Comparison of ENCODE assay signal across 11 cellular contexts in the genomic region with DNA sequence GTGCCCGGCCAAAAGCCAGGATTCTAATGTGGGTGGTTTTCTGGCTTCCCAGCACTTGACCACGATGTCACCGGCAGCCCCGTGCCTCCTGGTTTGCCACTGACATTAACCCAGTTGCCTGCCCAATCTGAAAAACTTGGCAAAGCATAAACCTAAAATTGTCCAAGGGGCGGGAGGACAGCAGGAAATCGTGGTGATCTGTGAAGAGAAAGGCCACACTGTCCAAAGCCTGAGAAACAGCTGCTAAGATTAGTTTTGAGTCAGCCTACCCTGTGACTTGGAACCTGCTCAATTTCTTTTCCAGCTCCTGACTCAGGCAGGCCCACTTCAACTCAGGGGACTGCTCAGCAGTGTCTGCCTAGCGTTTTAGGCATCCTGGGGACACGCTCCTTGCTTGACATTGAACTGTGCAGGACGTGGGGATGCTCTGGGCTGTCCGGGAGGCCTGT. TPM values are rescaled to one million over a fixed set of nuclear protein-coding genes. Genes with fewer than 3 reads are reported as not detected.
DNase-seq lines count a peak whose midpoint lies in the region; ATAC-seq, FAIRE-seq and TF ChIP-seq lines count a peak whose summit lies in the region.
"Had no signal": no experiment of that assay in that cellular context is flagged by ENCODE, and none has a peak within 500 bp of the region (broad histone marks: within the 10 kb centered on the region; RNA-seq: fewer than 3 reads in every experiment).

No MANE protein-coding gene starts in this region.

- intact Hi-C loops in mammary epithelial cell (cut with micrococcal nuclease) (no loop called here), stomach (cut with DNase I; ENCODE audit: low total_unique reads) (no loop called here)

- peak; percentile 79 for FAIRE-seq in H54 (lab: Jason Lieb, UNC)

- CTCF ChIA-PET in mammary epithelial cell (lab: Charles Lee; ENCODE audit: low non-redundant PET) = no interaction called here

- TF ChIP-seq POLR2A in H54 (IDR thresholded peaks at IDR 0.05; ENCODE audit: low read depth, low read length) (no peak), stomach (IDR thresholded peaks at IDR 0.05) (no peak)

- no peaks in the 10 kb centered on the region for H3K27me3 ChIP-seq in mammary epithelial cell (ENCODE audit: insufficient read depth, low read length)
- H3K27me3 ChIP-seq in stomach = no peaks in the 10 kb centered on the region
- H3K27me3 ChIP-seq in foreskin keratinocyte = no peaks in the 10 kb centered on the region

- no peak for TF ChIP-seq CTCF in mammary epithelial cell (conservative IDR thresholded peaks at IDR 0.05 in 1 of 2, IDR thresholded peaks at IDR 0.05 in 1 of 2; ENCODE audit: extremely low read depth in 1 of 2, insufficient read depth in 1 of 2, low read depth in 1 of 2, low read length in 2 of 2)
- TF ChIP-seq CTCF in stomach (IDR thresholded peaks at IDR 0.05) = no peak
- TF ChIP-seq CTCF in foreskin keratinocyte (conservative IDR thresholded peaks at IDR 0.05) = no peak

- H3K4me1 ChIP-seq in mammary epithelial cell (ENCODE audit: insufficient read depth, low read length) (peaks cover 6% of the 10 kb centered on the region), stomach (peaks cover 0 to 5% (median 2%) of the 10 kb centered on the region in 4 donors), foreskin keratinocyte (peaks cover 10% of the 10 kb centered on the region)

- H4K20me1 ChIP-seq in mammary epithelial cell (ENCODE audit: insufficient read depth, low read length) = no peaks in the 10 kb centered on the region

- 72% methylated on average over 9 of the region's 10 CpGs for WGBS in mammary epithelial cell (ENCODE audit: low coverage, missing lambda C conversion rate)
- WGBS in stomach, 5 donors = 57 to 76% (median 72%) methylated on average over 10 of the region's 10 CpGs

- in situ Hi-C loops in mammary epithelial cell (cut with MboI; ENCODE audit: low sequenced_read_pairs in 2 of 2) = no loop called here

- H3K4me3 ChIP-seq in mammary epithelial cell (replicated peaks in 1 of 3; ENCODE audit: insufficient read depth in 1 of 3, low read depth in 2 of 3, low read length in 3 of 3) = no peak overlapping the region
- H3K4me3 ChIP-seq in stomach = no peak overlapping the region

- H3K27ac ChIP-seq in mammary epithelial cell (ENCODE audit: insufficient read depth, low read depth, low read length) (no peak overlapping the region), stomach (peak overlapping the region; percentile 8 to 81 (median 75)), foreskin keratinocyte (no peak overlapping the region)

- no peak for ATAC-seq in GM18502 (IDR thresholded peaks at IDR 0.05; ENCODE audit: poor library complexity, unreplicated experiment)
- ATAC-seq in GM19455 (IDR thresholded peaks at IDR 0.05; ENCODE audit: unreplicated experiment) = no peak
- ATAC-seq in foreskin keratinocyte = no peak

- peaks cover 2% of the 10 kb centered on the region for H3K36me3 ChIP-seq in mammary epithelial cell (ENCODE audit: insufficient read depth, low read length)
- peaks cover 11 to 29% (median 28%) of the 10 kb centered on the region in 4 donors for H3K36me3 ChIP-seq in stomach

- no TSS peak for BruUV-seq in mammary epithelial cell (replicated peaks; lab: Mats Ljungman, UMichigan)

- no peak overlapping the region for H3K9ac ChIP-seq in mammary epithelial cell (ENCODE audit: insufficient read depth, low read length)

- dilution Hi-C loops in mammary epithelial cell (cut with HindIII; ENCODE audit: low sequenced_read_pairs) = no loop called here

- no peak for TF ChIP-seq EP300 in stomach (IDR thresholded peaks at IDR 0.05)

- no peak overlapping the region for H2AFZ ChIP-seq in mammary epithelial cell (ENCODE audit: low read depth, low read length)

- H3K9me3 ChIP-seq in mammary epithelial cell (replicated peaks; ENCODE audit: insufficient read depth, low read length) = no peaks in the 10 kb centered on the region
- no peaks in the 10 kb centered on the region for H3K9me3 ChIP-seq in stomach

- H3K79me2 ChIP-seq in mammary epithelial cell (ENCODE audit: insufficient read depth, low read length) = peaks cover 6% of the 10 kb centered on the region

- H3K4me2 ChIP-seq in mammary epithelial cell (ENCODE audit: insufficient read depth, low read depth, low read length) = no peak overlapping the region

- DNase-seq in H54 (ENCODE audit: insufficient read length, low spot score) (peak; percentile 91), mammary epithelial cell (peak; percentile 40), kidney glomerular epithelial cell (lab: John Stamatoyannopoulos, UW) (peak; percentile 23), stomach (no peak), cerebellar nuclear complex (lab: John Stamatoyannopoulos, UW) (no peak), foreskin keratinocyte (no peak)
- DNase-seq: NCI-H510A; stimulated activated CD4-positive, alpha-beta T cell treated with anti-CD3 and anti-CD28 coated beads, Interleukin-2, amount 100 ng/mL, for 24 hours had no signal

RNA-seq across cellular contexts. Expression of a gene that starts 8.2 kb away (rescaled TPM):
- not detected for total RNA-seq in mammary epithelial cell
- 0.03 TPM for polyA plus RNA-seq in mammary epithelial cell
- not detected for polyA minus RNA-seq in mammary epithelial cell
- total RNA-seq in stomach = under 1 TPM in 1 of 5 donors, not detected in 4; 0.92 TPM
- polyA plus RNA-seq in stomach = under 1 TPM in 2 of 3 donors, not detected in 1; 0.19 to 0.33 TPM
- total RNA-seq in foreskin keratinocyte = not detected in 2 replicates
- 0.03 TPM in 1 of 2 replicates, not detected in the other for polyA plus RNA-seq in foreskin keratinocyte
- total RNA-seq: glomerular endothelial cell had no signal

RNA-seq across cellular contexts. Expression of a gene that starts 10.0 kb away (rescaled TPM):
- 10 to 100 TPM; 12.6 to 15.2 TPM for total RNA-seq in mammary epithelial cell
- polyA plus RNA-seq in mammary epithelial cell = 7.2 TPM
- polyA minus RNA-seq in mammary epithelial cell = 5.7 TPM
- total RNA-seq in stomach = 10 to 100 TPM in 2 of 5 donors, 1 to 10 TPM in 3; 5.5 to 14.6 (median 6.5) TPM
- polyA plus RNA-seq in stomach = 1 to 10 TPM; 7.2 to 8.6 (median 7.6) TPM
- total RNA-seq in foreskin keratinocyte = 9.5 and 10.0 TPM in 2 replicates
- polyA plus RNA-seq in foreskin keratinocyte = 9.5 and 10.9 TPM in 2 replicates

RNA-seq across cellular contexts. Expression of a gene that starts 10.4 kb away (rescaled TPM):
- 100 to 1,000 TPM in 1 of 2 donors, 10 to 100 TPM in 1; 57.2 to 123 TPM for total RNA-seq in mammary epithelial cell
- polyA plus RNA-seq in mammary epithelial cell = 25.5 TPM
- polyA minus RNA-seq in mammary epithelial cell = 162 TPM
- total RNA-seq in stomach = 10 to 100 TPM; 21.1 to 82.9 (median 35.6) TPM
- polyA plus RNA-seq in stomach = 10 to 100 TPM; 21.2 to 29.3 (median 28.0) TPM
- 53.5 and 55.5 TPM in 2 replicates for total RNA-seq in foreskin keratinocyte
- polyA plus RNA-seq in foreskin keratinocyte = 42.3 and 43.4 TPM in 2 replicates

Comparison
In these comparisons a context has a peak if more than half of its experiments do, and no peak if none do; other contexts are left out.
1. DNase-seq: peak in H54 (single experiment), mammary epithelial cell (single experiment) and kidney glomerular epithelial cell (single experiment); none in stomach (single experiment), cerebellar nuclear complex (0 of 2) and foreskin keratinocyte (0 of 2).
2. H3K27ac ChIP-seq: peak in stomach (5 of 5); none in mammary epithelial cell (single experiment) and foreskin keratinocyte (single experiment).